Comparison of ENCODE assay signal across 9 cellular contexts in the genomic region with DNA sequence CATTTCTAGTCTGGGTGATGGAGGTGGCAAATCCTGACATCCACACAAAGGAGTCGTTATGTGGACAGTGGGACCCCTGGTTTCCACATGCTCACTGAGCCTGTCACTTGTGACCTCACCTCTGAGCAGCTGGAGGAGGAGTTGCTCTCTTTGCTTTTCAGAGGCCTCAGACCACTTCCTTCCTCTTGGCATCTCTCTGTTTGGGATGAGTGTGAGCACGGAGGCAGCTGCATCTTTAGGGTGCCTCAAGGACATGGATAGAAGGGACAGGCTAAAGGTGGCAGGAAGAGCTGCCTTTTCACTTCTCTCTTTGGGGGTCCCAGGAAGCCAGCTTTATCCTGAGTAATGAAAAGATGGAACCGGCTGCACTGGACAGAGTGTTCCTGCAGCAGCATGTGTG. TPM values are rescaled to one million over a fixed set of nuclear protein-coding genes. Genes with fewer than 3 reads are reported as not detected.
DNase-seq lines count a peak whose midpoint lies in the region; ATAC-seq and TF ChIP-seq lines count a peak whose summit lies in the region.
"Had no signal": no experiment of that assay in that cellular context is flagged by ENCODE, and none has a peak within 500 bp of the region (broad histone marks: within the 10 kb centered on the region; RNA-seq: fewer than 3 reads in every experiment).

No MANE protein-coding gene starts in this region.

- H3K4me3 Mint-ChIP-seq in CD14-positive monocyte = peak overlapping the region; percentile 25 to 71
- H3K4me3 Mint-ChIP-seq in activated T-helper 1 cell treated with anti-CD3 and anti-CD28 coated beads, Interleukin-12 subunit alpha, Interleukin-12 subunit beta, Interleukin-2, Interleukin-4 antibody, amounts not matched to agents 30 ng/mL and 10 ng/mL and 1 ng/mL, durations not matched to agents 14 hours and 24 hours and 36 hours = peak overlapping the region; percentile 56

- peak; percentile 55 for DNase-seq in CD14-positive monocyte (ENCODE audit: low spot score)
- peak; percentile 49 for DNase-seq in activated T-helper 1 cell treated with anti-CD3 and anti-CD28 coated beads, Interleukin-12 subunit alpha, Interleukin-12 subunit beta, Interleukin-2, Interleukin-4 antibody, amounts not matched to agents 30 ng/mL and 10 ng/mL and 1 ng/mL, durations not matched to agents 14 hours and 24 hours and 36 hours (ENCODE audit: low spot score)
- DNase-seq in H4 (ENCODE audit: low spot score) = no peak
- DNase-seq in iPS-NIHi11 (ENCODE audit: low spot score) = no peak
- no peak for DNase-seq in NCI-H82 treated with DMSO at 0.1 percent for 48 hours (lab: John Stamatoyannopoulos, UW; ENCODE audit: unreplicated experiment)

- intact Hi-C loops in CD14-positive monocyte (cut with micrococcal nuclease) = loop anchor here in 1 of 2 donors (10.0 kb wide), 1 partner anchor 704 kb away; the partner anchor contains the start of gene SUCNR1
- intact Hi-C loops in activated T-helper 1 cell treated with anti-CD3 and anti-CD28 coated beads, Interleukin-12 subunit alpha, Interleukin-12 subunit beta, Interleukin-2, Interleukin-4 antibody, amounts not matched to agents 30 ng/mL and 10 ng/mL and 1 ng/mL, durations not matched to agents 14 hours and 24 hours and 36 hours (cut with micrococcal nuclease) = loop anchor here (1.0 kb wide), 1 partner anchor 28 kb away; no protein-coding TSS in a partner anchor

- H3K36me3 ChIP-seq in neutrophil = no peaks in the 10 kb centered on the region

- H3K4me3 ChIP-seq in neutrophil (ENCODE audit: low read depth in 1 of 2, low read length in 1 of 2) = no peak overlapping the region

- peak overlapping the region; percentile 92 to 98 (median 96) for H3K27ac Mint-ChIP-seq in CD14-positive monocyte
- H3K27ac Mint-ChIP-seq in activated T-helper 1 cell treated with anti-CD3 and anti-CD28 coated beads, Interleukin-12 subunit alpha, Interleukin-12 subunit beta, Interleukin-2, Interleukin-4 antibody, amounts not matched to agents 30 ng/mL and 10 ng/mL and 1 ng/mL, durations not matched to agents 14 hours and 24 hours and 36 hours = peak overlapping the region; percentile 89

- H3K9me3 ChIP-seq in neutrophil = no peaks in the 10 kb centered on the region

- H3K4me1 Mint-ChIP-seq in CD14-positive monocyte = peaks cover 53% of the 10 kb centered on the region
- H3K4me1 Mint-ChIP-seq in activated T-helper 1 cell treated with anti-CD3 and anti-CD28 coated beads, Interleukin-12 subunit alpha, Interleukin-12 subunit beta, Interleukin-2, Interleukin-4 antibody, amounts not matched to agents 30 ng/mL and 10 ng/mL and 1 ng/mL, durations not matched to agents 14 hours and 24 hours and 36 hours (ENCODE audit: low read depth) = peaks cover 55% of the 10 kb centered on the region

- peaks cover 39 to 47% of the 10 kb centered on the region in 2 experiments for H3K4me1 ChIP-seq in neutrophil (ENCODE audit: control insufficient read depth in 1 of 2, insufficient read depth in 1 of 2, low read depth in 1 of 2, low read length in 1 of 2)

- peaks cover 0 to 2% (median 0%) of the 10 kb centered on the region in 3 donors for H3K27me3 Mint-ChIP-seq in CD14-positive monocyte (ENCODE audit: low read depth in 3 of 3)
- H3K27me3 Mint-ChIP-seq in activated T-helper 1 cell treated with anti-CD3 and anti-CD28 coated beads, Interleukin-12 subunit alpha, Interleukin-12 subunit beta, Interleukin-2, Interleukin-4 antibody, amounts not matched to agents 30 ng/mL and 10 ng/mL and 1 ng/mL, durations not matched to agents 14 hours and 24 hours and 36 hours (ENCODE audit: insufficient read depth) = no peaks in the 10 kb centered on the region

- no peaks in the 10 kb centered on the region for H3K9me3 Mint-ChIP-seq in CD14-positive monocyte
- H3K9me3 Mint-ChIP-seq in activated T-helper 1 cell treated with anti-CD3 and anti-CD28 coated beads, Interleukin-12 subunit alpha, Interleukin-12 subunit beta, Interleukin-2, Interleukin-4 antibody, amounts not matched to agents 30 ng/mL and 10 ng/mL and 1 ng/mL, durations not matched to agents 14 hours and 24 hours and 36 hours = no peaks in the 10 kb centered on the region

- no peaks in the 10 kb centered on the region for H3K27me3 ChIP-seq in neutrophil

- TF ChIP-seq CTCF in CD14-positive monocyte (IDR thresholded peaks at IDR 0.05) (no peak), neutrophil (IDR thresholded peaks at IDR 0.05) (no peak)

- ATAC-seq in GM19452 (IDR thresholded peaks at IDR 0.05; ENCODE audit: unreplicated experiment) (peak; percentile 68), HG03558 (IDR thresholded peaks at IDR 0.05; ENCODE audit: extremely low read depth, unreplicated experiment) (peak; percentile 53)
- ATAC-seq: left colon had no signal

- H3K27ac ChIP-seq in neutrophil = peak overlapping the region; percentile 83

- H3K36me3 Mint-ChIP-seq in CD14-positive monocyte = no peaks in the 10 kb centered on the region
- peaks cover 5% of the 10 kb centered on the region for H3K36me3 Mint-ChIP-seq in activated T-helper 1 cell treated with anti-CD3 and anti-CD28 coated beads, Interleukin-12 subunit alpha, Interleukin-12 subunit beta, Interleukin-2, Interleukin-4 antibody, amounts not matched to agents 30 ng/mL and 10 ng/mL and 1 ng/mL, durations not matched to agents 14 hours and 24 hours and 36 hours (ENCODE audit: low read depth)

RNA-seq across cellular contexts. Expression of gene GPR171, which starts 31.9 kb away (rescaled TPM):
- under 1 TPM in 1 of 2 donors, not detected in 1; 0.20 TPM for polyA plus RNA-seq in CD14-positive monocyte
- total RNA-seq in activated T-helper 1 cell treated with anti-CD3 and anti-CD28 coated beads, Interleukin-12 subunit alpha, Interleukin-12 subunit beta, Interleukin-2, Interleukin-4 antibody, amounts not matched to agents 30 ng/mL and 10 ng/mL and 1 ng/mL, durations not matched to agents 14 hours and 24 hours and 36 hours = 172 and 191 TPM in 2 replicates
- not detected in 2 replicates for total RNA-seq in H4 (2014; rRNA removed; shearing (Covaris generic))

Comparison
In these comparisons a context has a peak if more than half of its experiments do, and no peak if none do; other contexts are left out.
1. DNase-seq: peak in CD14-positive monocyte (single experiment) and activated T-helper 1 cell treated with anti-CD3 and anti-CD28 coated beads, Interleukin-12 subunit alpha, Interleukin-12 subunit beta, Interleukin-2, Interleukin-4 antibody, amounts not matched to agents 30 ng/mL and 10 ng/mL and 1 ng/mL, durations not matched to agents 14 hours and 24 hours and 36 hours (single experiment); none in H4 (single experiment), iPS-NIHi11 (single experiment) and NCI-H82 treated with DMSO at 0.1 percent for 48 hours (single experiment).
2. RNA of gene GPR171, which starts 31.9 kb away (total RNA-seq): 172 to 191 TPM in activated T-helper 1 cell treated with anti-CD3 and anti-CD28 coated beads, Interleukin-12 subunit alpha, Interleukin-12 subunit beta, Interleukin-2, Interleukin-4 antibody, amounts not matched to agents 30 ng/mL and 10 ng/mL and 1 ng/mL, durations not matched to agents 14 hours and 24 hours and 36 hours; not detected in H4; every median in the first group is over 100 times any median in the second.